Comparison of ENCODE assay signal across 22 cellular contexts in the genomic region with DNA sequence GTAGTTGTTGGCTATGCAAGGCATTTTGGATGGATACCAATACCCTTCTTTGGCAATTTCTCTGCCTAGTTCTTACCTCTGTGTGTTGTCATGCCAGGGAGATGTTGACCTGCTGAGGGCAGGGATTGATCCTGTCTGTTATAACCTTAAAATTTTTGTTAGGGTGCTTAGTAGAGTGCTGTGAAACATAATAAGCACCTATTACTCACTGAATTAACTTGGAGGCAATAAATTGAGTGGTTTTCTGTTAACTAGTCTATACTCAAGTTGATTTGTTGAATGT.
"Had no signal": no experiment of that assay in that cellular context is flagged by ENCODE, and none has a peak within 500 bp of the region (broad histone marks: within the 10 kb centered on the region; RNA-seq: fewer than 3 reads in every experiment).

No MANE protein-coding gene starts in this region.

- H3K4me2 ChIP-seq: hepatocyte had no signal

- H3K36me3 ChIP-seq: left lung, pancreas, prostate gland, tibial nerve, uterus had no signal

- H2AFZ ChIP-seq: hepatocyte had no signal

- H3K27ac ChIP-seq: hepatocyte, left lung, prostate gland, skin epidermis, uterus had no signal

- H3K79me2 ChIP-seq: hepatocyte had no signal

- DNase-seq: heart right ventricle; kidney glomerular epithelial cell; left cardiac atrium; left lung; mesendoderm; naive B cell; posterior cingulate gyrus; retina; right cardiac atrium; stimulated activated CD4-positive, alpha-beta T cell treated with anti-CD3 and anti-CD28 coated beads, Interleukin-12 subunit alpha, Interleukin-12 subunit beta, amount 100 ng/mL, for 4 hours; stimulated activated CD4-positive, alpha-beta T cell treated with anti-CD3 and anti-CD28 coated beads, Interleukin-15, amount 100 ng/mL, for 24 hours; stimulated activated CD4-positive, alpha-beta T cell treated with anti-CD3 and anti-CD28 coated beads, Interleukin-2, amount 100 ng/mL, for 24 hours; stimulated activated CD4-positive, alpha-beta T cell treated with anti-CD3 and anti-CD28 coated beads, Interleukin-4, amount 100 ng/mL, for 1 hour; stimulated activated naive CD4-positive, alpha-beta T cell treated with Interleukin-2 at 50 U/mL for 16 hours; stimulated activated naive CD8-positive, alpha-beta T cell treated with anti-CD3 and anti-CD28 coated beads, Interleukin-15, amount 100 ng/mL, for 72 hours; uterus had no signal

- H3K4me3 ChIP-seq: heart right ventricle, hepatocyte, left lung, lung, pancreas, prostate gland, skin epidermis, tibial nerve, uterus had no signal

- H3K27me3 ChIP-seq: heart right ventricle, hepatocyte, left lung, pancreas, tibial nerve, uterus had no signal

- ATAC-seq: left lung; stimulated activated naive CD8-positive, alpha-beta T cell treated with anti-CD3 and anti-CD28 coated beads, Interleukin-15, amount 100 ng/mL, for 72 hours had no signal

- H3K9me3 ChIP-seq: heart right ventricle, left lung, pancreas, prostate gland, tibial nerve, uterus had no signal

- H3K4me1 ChIP-seq: prostate gland, uterus had no signal
